In genomic region chr2:9407363-9407811, GRCh38 we compare ENCODE assay signal across 22 cellular contexts. TPM values are rescaled to one million over a fixed set of nuclear protein-coding genes. Genes with fewer than 3 reads are reported as not detected.
DNase-seq lines count a peak whose midpoint lies in the region; ATAC-seq and TF ChIP-seq lines count a peak whose summit lies in the region.
"Had no signal": no experiment of that assay in that cellular context is flagged by ENCODE, and none has a peak within 500 bp of the region (broad histone marks: within the 10 kb centered on the region; RNA-seq: fewer than 3 reads in every experiment).

No MANE protein-coding gene starts in this region.

- TF ChIP-seq CTCF in brain (conservative IDR thresholded peaks at IDR 0.05): no peak
- TF ChIP-seq CTCF in mucosa of descending colon (IDR thresholded peaks at IDR 0.05): no peak

- H3K36me3 ChIP-seq in mucosa of descending colon (ENCODE audit: low read depth): no peaks in the 10 kb centered on the region

- intact Hi-C loops in left colon (cut with DNase I, micrococcal nuclease) (no loop called here), mucosa of descending colon (cut with DNase I, micrococcal nuclease) (no loop called here)

- no peak for ATAC-seq in stimulated activated effector memory CD8-positive, alpha-beta T cell treated with anti-CD3 and anti-CD28 coated beads, Interleukin-12 subunit alpha, Interleukin-12 subunit beta, amount 100 ng/mL, for 72 hours
- no peak for ATAC-seq in left colon
- no peak for ATAC-seq in mucosa of descending colon
- ATAC-seq: activated CD4-positive, alpha-beta T cell treated with anti-CD3 and anti-CD28 coated beads for 36 hours; activated CD8-positive, alpha-beta memory T cell treated with anti-CD3 and anti-CD28 coated beads, Interleukin-2, amount 10 ng/mL, durations not matched to agents 7 days and 5 days; activated T-cell treated with anti-CD3 and anti-CD28 coated beads, Interleukin-2, amount 50 U/mL, for 72 hours; CD8-positive, alpha-beta T cell had no signal

- no peaks in the 10 kb centered on the region for H3K9me3 Mint-ChIP-seq in brain
- no peaks in the 10 kb centered on the region for H3K9me3 Mint-ChIP-seq in stimulated activated effector memory CD8-positive, alpha-beta T cell treated with anti-CD3 and anti-CD28 coated beads, Interleukin-12 subunit alpha, Interleukin-12 subunit beta, amount 100 ng/mL, for 72 hours
- H3K9me3 Mint-ChIP-seq: activated T-cell treated with anti-CD3 and anti-CD28 coated beads, Interleukin-2, amount 50 U/mL, for 72 hours; CD8-positive, alpha-beta T cell; T-helper 1 cell treated with Interleukin-12 subunit alpha and Interleukin-12 subunit beta and Interleukin-4 antibody, amounts not matched to agents 30 μg/mL and 1 μg/mL, for 36 hours had no signal

- H3K4me1 ChIP-seq in mucosa of descending colon (ENCODE audit: low read depth): no peaks in the 10 kb centered on the region

- no peak overlapping the region for H3K4me3 Mint-ChIP-seq in brain
- no peak overlapping the region for H3K4me3 Mint-ChIP-seq in stimulated activated effector memory CD8-positive, alpha-beta T cell treated with anti-CD3 and anti-CD28 coated beads, Interleukin-12 subunit alpha, Interleukin-12 subunit beta, amount 100 ng/mL, for 72 hours
- H3K4me3 Mint-ChIP-seq: activated CD4-positive, alpha-beta T cell treated with anti-CD3 and anti-CD28 coated beads for 36 hours; activated CD8-positive, alpha-beta memory T cell treated with anti-CD3 and anti-CD28 coated beads, Interleukin-2, amount 10 ng/mL, durations not matched to agents 7 days and 5 days; activated T-cell treated with anti-CD3 and anti-CD28 coated beads, Interleukin-2, amount 50 U/mL, for 72 hours; CD8-positive, alpha-beta T cell; T-helper 1 cell treated with Interleukin-12 subunit alpha and Interleukin-12 subunit beta and Interleukin-4 antibody, amounts not matched to agents 30 μg/mL and 1 μg/mL, for 36 hours had no signal

- no peaks in the 10 kb centered on the region for H3K27me3 Mint-ChIP-seq in brain
- H3K27me3 Mint-ChIP-seq: activated CD4-positive, alpha-beta T cell treated with anti-CD3 and anti-CD28 coated beads for 36 hours; activated CD8-positive, alpha-beta memory T cell treated with anti-CD3 and anti-CD28 coated beads, Interleukin-2, amount 10 ng/mL, durations not matched to agents 7 days and 5 days had no signal

- H3K9me3 ChIP-seq in mucosa of descending colon: no peaks in the 10 kb centered on the region
- H3K9me3 ChIP-seq: heart right ventricle had no signal

- H3K36me3 Mint-ChIP-seq in brain: peaks cover 50% of the 10 kb centered on the region
- H3K36me3 Mint-ChIP-seq in stimulated activated effector memory CD8-positive, alpha-beta T cell treated with anti-CD3 and anti-CD28 coated beads, Interleukin-12 subunit alpha, Interleukin-12 subunit beta, amount 100 ng/mL, for 72 hours: peaks cover 59% of the 10 kb centered on the region

- H3K4me3 ChIP-seq in mucosa of descending colon: no peak overlapping the region
- H3K4me3 ChIP-seq: heart right ventricle, SK-N-MC had no signal

- peak overlapping the region; percentile 4 to 88 (median 77) for H3K27ac Mint-ChIP-seq in brain
- peak overlapping the region; percentile 70 for H3K27ac Mint-ChIP-seq in stimulated activated effector memory CD8-positive, alpha-beta T cell treated with anti-CD3 and anti-CD28 coated beads, Interleukin-12 subunit alpha, Interleukin-12 subunit beta, amount 100 ng/mL, for 72 hours
- H3K27ac Mint-ChIP-seq: activated CD4-positive, alpha-beta T cell treated with anti-CD3 and anti-CD28 coated beads for 36 hours; activated T-cell treated with anti-CD3 and anti-CD28 coated beads, Interleukin-2, amount 50 U/mL, for 72 hours; CD8-positive, alpha-beta T cell; T-helper 1 cell treated with Interleukin-12 subunit alpha and Interleukin-12 subunit beta and Interleukin-4 antibody, amounts not matched to agents 30 μg/mL and 1 μg/mL, for 36 hours had no signal

- H3K4me1 Mint-ChIP-seq in brain: peaks cover 9% of the 10 kb centered on the region
- H3K4me1 Mint-ChIP-seq in stimulated activated effector memory CD8-positive, alpha-beta T cell treated with anti-CD3 and anti-CD28 coated beads, Interleukin-12 subunit alpha, Interleukin-12 subunit beta, amount 100 ng/mL, for 72 hours: no peaks in the 10 kb centered on the region
- H3K4me1 Mint-ChIP-seq: activated CD4-positive, alpha-beta T cell treated with anti-CD3 and anti-CD28 coated beads for 36 hours had no signal

- DNase-seq in NCI-H1694 (lab: John Stamatoyannopoulos, UW): peak; percentile 39
- DNase-seq in NCI-H1694 treated with DMSO at 0.1 percent for 48 hours (lab: John Stamatoyannopoulos, UW): no peak
- peak; percentile 78 for DNase-seq in iris pigment epithelial cell (ENCODE audit: low read depth)
- no peak for DNase-seq in stimulated activated effector memory CD8-positive, alpha-beta T cell treated with anti-CD3 and anti-CD28 coated beads, Interleukin-12 subunit alpha, Interleukin-12 subunit beta, amount 100 ng/mL, for 72 hours (ENCODE audit: low spot score in 2 of 2)
- no peak for DNase-seq in left colon
- no peak for DNase-seq in mucosa of descending colon
- no peak for DNase-seq in nucleus accumbens (lab: John Stamatoyannopoulos, UW)
- DNase-seq: activated CD4-positive, alpha-beta T cell treated with anti-CD3 and anti-CD28 coated beads for 36 hours; activated CD8-positive, alpha-beta memory T cell treated with anti-CD3 and anti-CD28 coated beads, Interleukin-2, amount 10 ng/mL, durations not matched to agents 7 days and 5 days; activated naive CD4-positive, alpha-beta T cell treated with Interleukin-2 at 50 U/mL for 16 hours; activated T-cell treated with anti-CD3 and anti-CD28 coated beads, Interleukin-2, amount 50 U/mL, for 72 hours; AML-193; amniotic stem cell; GDM1; heart right ventricle; NCI-H1436 treated with DMSO at 0.1 percent for 48 hours; NCI-H2171; NCI-H524 treated with DMSO at 0.1 percent for 48 hours had no signal

RNA-seq across cellular contexts. Expression of gene ITGB1BP1, which starts 15.9 kb away (rescaled TPM):
- polyA plus RNA-seq in brain (ENCODE audit: insufficient read depth, low read depth, low replicate concordance): 64.5 TPM
- 10 to 100 TPM; 43.1 to 51.3 TPM for total RNA-seq in left colon
- 10 to 100 TPM; 34.7 to 78.3 (median 41.0) TPM for total RNA-seq in mucosa of descending colon

RNA-seq across cellular contexts. Expression of gene CPSF3, which starts 16.1 kb away (rescaled TPM):
- 24.1 TPM for polyA plus RNA-seq in brain (ENCODE audit: insufficient read depth, low read depth, low replicate concordance)
- total RNA-seq in left colon (10 to 100 TPM; 17.7 to 20.0 TPM), mucosa of descending colon (10 to 100 TPM; 20.0 to 26.2 (median 20.9) TPM)

Comparison
In these comparisons a context has a peak if more than half of its experiments do, and no peak if none do; other contexts are left out.
1. DNase-seq: peak in NCI-H1694 (single experiment) and iris pigment epithelial cell (single experiment); none in NCI-H1694 treated with DMSO at 0.1 percent for 48 hours (single experiment), stimulated activated effector memory CD8-positive, alpha-beta T cell treated with anti-CD3 and anti-CD28 coated beads, Interleukin-12 subunit alpha, Interleukin-12 subunit beta, amount 100 ng/mL, for 72 hours (0 of 2), left colon (0 of 2), mucosa of descending colon (0 of 3) and nucleus accumbens (0 of 56).